1 cellular context compared by ENCODE assay signal in the genomic region with DNA sequence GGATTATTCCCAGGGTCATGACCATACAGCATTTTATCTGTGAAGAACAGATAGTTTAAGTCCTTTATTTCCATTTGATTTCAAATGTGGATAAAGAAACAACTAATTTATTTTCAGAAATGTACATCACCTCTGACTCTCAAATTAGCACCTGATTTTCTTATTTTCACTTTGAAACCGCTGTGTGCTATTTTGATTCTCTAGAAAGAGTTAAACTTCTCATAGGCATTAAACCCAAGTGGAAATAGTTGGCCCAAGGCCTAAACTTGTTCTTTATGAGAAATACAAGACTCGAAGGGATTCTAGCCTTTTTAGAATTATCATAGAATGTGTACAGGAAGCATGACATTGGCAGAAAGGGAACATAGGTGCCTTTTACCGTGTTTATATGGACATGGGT.
TF ChIP-seq lines count a peak whose summit lies in the region.

No MANE protein-coding gene starts in this region.

TF ChIP-seq in K562, 482 proteins besides CTCF, POLR2A, EP300 and RAD21 (continued from another document):
- TF ChIP-seq, protein P1, sequence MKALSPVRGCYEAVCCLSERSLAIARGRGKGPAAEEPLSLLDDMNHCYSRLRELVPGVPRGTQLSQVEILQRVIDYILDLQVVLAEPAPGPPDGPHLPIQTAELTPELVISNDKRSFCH (CRISPR knock-in tag; IDR thresholded peaks at IDR 0.05), result no peak
- TF ChIP-seq, protein P1 (tag; IDR thresholded peaks at IDR 0.05), result no peak
- TF ChIP-seq MCM7 (IDR thresholded peaks at IDR 0.05) (no peak), ZBTB8A (IDR thresholded peaks at IDR 0.05; ENCODE audit: partially characterized antibody) (no peak), EP400 (IDR thresholded peaks at IDR 0.05) (no peak)
- TF ChIP-seq, protein P2, sequence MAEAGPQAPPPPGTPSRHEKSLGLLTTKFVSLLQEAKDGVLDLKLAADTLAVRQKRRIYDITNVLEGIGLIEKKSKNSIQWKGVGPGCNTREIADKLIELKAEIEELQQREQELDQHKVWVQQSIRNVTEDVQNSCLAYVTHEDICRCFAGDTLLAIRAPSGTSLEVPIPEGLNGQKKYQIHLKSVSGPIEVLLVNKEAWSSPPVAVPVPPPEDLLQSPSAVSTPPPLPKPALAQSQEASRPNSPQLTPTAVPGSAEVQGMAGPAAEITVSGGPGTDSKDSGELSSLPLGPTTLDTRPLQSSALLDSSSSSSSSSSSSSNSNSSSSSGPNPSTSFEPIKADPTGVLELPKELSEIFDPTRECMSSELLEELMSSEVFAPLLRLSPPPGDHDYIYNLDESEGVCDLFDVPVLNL (CRISPR knock-in tag; IDR thresholded peaks at IDR 0.05; ENCODE audit: low read depth), result no peak
